In the genomic region with DNA sequence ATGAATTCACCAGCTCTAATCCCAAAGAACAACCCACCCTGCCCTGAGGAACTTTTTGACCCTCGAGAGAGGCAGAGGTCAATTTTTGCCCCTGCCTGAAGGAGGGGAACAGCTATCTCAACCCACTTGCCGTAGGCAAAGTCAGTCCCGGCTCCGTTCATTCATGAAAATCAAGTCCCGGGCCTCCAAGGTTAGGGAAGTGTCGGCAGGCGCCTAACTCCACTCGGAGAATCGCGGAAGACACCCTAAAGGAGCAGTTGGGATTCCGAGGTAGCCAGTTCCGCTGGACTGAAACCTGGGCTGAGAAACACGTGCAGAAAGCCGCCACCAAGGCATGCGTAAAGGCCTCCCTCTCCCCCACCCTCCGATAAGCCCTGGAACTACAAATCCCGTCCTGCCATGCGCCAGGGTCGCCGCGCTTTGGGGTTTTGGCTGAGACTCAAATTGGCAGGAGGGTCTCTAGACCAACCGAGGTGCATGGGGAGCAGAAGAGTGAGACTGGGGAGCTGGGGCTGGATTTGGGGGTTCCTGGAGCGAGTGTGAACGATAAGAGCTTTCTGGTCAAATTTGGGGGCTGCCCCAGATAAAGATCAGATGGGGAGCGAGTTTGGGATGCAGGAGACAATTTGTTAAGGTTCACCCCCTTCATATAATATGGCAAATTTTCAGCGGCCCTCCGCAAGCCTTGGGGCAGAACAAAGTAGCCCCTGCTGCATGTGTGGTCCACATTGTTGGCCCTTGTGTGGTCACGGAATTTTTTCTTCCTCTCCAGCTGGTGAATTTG, we compare ENCODE assay signal across 1 cellular context.
A peak's percentile ranks its signal among the peaks of the same experiment; 100 is the strongest.
TF ChIP-seq lines count a peak whose summit lies in the region.

A gene (minus strand): TSS at position 290 of the 784 bp plus-strand sequence. CDS start 2,955 bp downstream, outside the sequence.

TF ChIP-seq in K562, 482 proteins besides CTCF, POLR2A, EP300 and RAD21 (continued from another document and continues in another):
- TF ChIP-seq, protein P1, sequence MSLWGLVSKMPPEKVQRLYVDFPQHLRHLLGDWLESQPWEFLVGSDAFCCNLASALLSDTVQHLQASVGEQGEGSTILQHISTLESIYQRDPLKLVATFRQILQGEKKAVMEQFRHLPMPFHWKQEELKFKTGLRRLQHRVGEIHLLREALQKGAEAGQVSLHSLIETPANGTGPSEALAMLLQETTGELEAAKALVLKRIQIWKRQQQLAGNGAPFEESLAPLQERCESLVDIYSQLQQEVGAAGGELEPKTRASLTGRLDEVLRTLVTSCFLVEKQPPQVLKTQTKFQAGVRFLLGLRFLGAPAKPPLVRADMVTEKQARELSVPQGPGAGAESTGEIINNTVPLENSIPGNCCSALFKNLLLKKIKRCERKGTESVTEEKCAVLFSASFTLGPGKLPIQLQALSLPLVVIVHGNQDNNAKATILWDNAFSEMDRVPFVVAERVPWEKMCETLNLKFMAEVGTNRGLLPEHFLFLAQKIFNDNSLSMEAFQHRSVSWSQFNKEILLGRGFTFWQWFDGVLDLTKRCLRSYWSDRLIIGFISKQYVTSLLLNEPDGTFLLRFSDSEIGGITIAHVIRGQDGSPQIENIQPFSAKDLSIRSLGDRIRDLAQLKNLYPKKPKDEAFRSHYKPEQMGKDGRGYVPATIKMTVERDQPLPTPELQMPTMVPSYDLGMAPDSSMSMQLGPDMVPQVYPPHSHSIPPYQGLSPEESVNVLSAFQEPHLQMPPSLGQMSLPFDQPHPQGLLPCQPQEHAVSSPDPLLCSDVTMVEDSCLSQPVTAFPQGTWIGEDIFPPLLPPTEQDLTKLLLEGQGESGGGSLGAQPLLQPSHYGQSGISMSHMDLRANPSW (CRISPR knock-in tag; IDR thresholded peaks at IDR 0.05) = no peak
- TF ChIP-seq ZFP30 (CRISPR knock-in tag; IDR thresholded peaks at IDR 0.05; ENCODE audit: borderline replicate concordance) (no peak), ZNF24 (IDR thresholded peaks at IDR 0.05) (no peak), SNIP1 (IDR thresholded peaks at IDR 0.05; ENCODE audit: low read depth) (no peak), GABPB2 (CRISPR knock-in tag; conservative IDR thresholded peaks at IDR 0.05) (no peak), ARHGAP35 (IDR thresholded peaks at IDR 0.05; ENCODE audit: partially characterized antibody) (no peak), ZNF347 (CRISPR knock-in tag; IDR thresholded peaks at IDR 0.05; ENCODE audit: low read depth) (no peak), L3MBTL2 (IDR thresholded peaks at IDR 0.05) (peak; percentile 91), NFATC3 (IDR thresholded peaks at IDR 0.05) (no peak), ARID2 (IDR thresholded peaks at IDR 0.05) (no peak), CHCHD3 (CRISPR knock-in tag; IDR thresholded peaks at IDR 0.05) (no peak), CREM (IDR thresholded peaks at IDR 0.05; ENCODE audit: low read depth) (peak; percentile 67), SNRNP70 (optimal IDR thresholded peaks at IDR 0.05; ENCODE audit: low read depth, low read length) (no peak), ZNF23 (CRISPR knock-in tag; IDR thresholded peaks at IDR 0.05) (no peak), CREBBP (IDR thresholded peaks at IDR 0.05; ENCODE audit: low read depth, low read length) (no peak), RBM34 (IDR thresholded peaks at IDR 0.05; ENCODE audit: borderline replicate concordance, insufficient read depth, low read length) (no peak), POLR3G (IDR thresholded peaks at IDR 0.05; ENCODE audit: extremely low read depth, insufficient read length, insufficient replicate concordance) (no peak), ZNF717 (CRISPR knock-in tag; IDR thresholded peaks at IDR 0.05) (no peak), ZNF699 (CRISPR knock-in tag; IDR thresholded peaks at IDR 0.05; ENCODE audit: insufficient replicate concordance) (no peak), ADNP (tag; IDR thresholded peaks at IDR 0.05) (no peak), MYNN (IDR thresholded peaks at IDR 0.05) (no peak), MYNN (CRISPR knock-in tag; IDR thresholded peaks at IDR 0.05) (no peak), KDM1A (IDR thresholded peaks at IDR 0.05) (peak in 1 of 2 experiments; percentile 64; a peak in 1 of 4 replicates), KLF16 (IDR thresholded peaks at IDR 0.05) (no peak), GTF2E2 (tag; IDR thresholded peaks at IDR 0.05) (no peak), CXXC5 (CRISPR knock-in tag; IDR thresholded peaks at IDR 0.05) (peak; percentile 85), CREB1 (IDR thresholded peaks at IDR 0.05) (no peak), CREB1 (CRISPR knock-in tag; IDR thresholded peaks at IDR 0.05) (no peak), RAD51 (IDR thresholded peaks at IDR 0.05; ENCODE audit: borderline replicate concordance, low read depth) (no peak)
- TF ChIP-seq, protein P2, sequence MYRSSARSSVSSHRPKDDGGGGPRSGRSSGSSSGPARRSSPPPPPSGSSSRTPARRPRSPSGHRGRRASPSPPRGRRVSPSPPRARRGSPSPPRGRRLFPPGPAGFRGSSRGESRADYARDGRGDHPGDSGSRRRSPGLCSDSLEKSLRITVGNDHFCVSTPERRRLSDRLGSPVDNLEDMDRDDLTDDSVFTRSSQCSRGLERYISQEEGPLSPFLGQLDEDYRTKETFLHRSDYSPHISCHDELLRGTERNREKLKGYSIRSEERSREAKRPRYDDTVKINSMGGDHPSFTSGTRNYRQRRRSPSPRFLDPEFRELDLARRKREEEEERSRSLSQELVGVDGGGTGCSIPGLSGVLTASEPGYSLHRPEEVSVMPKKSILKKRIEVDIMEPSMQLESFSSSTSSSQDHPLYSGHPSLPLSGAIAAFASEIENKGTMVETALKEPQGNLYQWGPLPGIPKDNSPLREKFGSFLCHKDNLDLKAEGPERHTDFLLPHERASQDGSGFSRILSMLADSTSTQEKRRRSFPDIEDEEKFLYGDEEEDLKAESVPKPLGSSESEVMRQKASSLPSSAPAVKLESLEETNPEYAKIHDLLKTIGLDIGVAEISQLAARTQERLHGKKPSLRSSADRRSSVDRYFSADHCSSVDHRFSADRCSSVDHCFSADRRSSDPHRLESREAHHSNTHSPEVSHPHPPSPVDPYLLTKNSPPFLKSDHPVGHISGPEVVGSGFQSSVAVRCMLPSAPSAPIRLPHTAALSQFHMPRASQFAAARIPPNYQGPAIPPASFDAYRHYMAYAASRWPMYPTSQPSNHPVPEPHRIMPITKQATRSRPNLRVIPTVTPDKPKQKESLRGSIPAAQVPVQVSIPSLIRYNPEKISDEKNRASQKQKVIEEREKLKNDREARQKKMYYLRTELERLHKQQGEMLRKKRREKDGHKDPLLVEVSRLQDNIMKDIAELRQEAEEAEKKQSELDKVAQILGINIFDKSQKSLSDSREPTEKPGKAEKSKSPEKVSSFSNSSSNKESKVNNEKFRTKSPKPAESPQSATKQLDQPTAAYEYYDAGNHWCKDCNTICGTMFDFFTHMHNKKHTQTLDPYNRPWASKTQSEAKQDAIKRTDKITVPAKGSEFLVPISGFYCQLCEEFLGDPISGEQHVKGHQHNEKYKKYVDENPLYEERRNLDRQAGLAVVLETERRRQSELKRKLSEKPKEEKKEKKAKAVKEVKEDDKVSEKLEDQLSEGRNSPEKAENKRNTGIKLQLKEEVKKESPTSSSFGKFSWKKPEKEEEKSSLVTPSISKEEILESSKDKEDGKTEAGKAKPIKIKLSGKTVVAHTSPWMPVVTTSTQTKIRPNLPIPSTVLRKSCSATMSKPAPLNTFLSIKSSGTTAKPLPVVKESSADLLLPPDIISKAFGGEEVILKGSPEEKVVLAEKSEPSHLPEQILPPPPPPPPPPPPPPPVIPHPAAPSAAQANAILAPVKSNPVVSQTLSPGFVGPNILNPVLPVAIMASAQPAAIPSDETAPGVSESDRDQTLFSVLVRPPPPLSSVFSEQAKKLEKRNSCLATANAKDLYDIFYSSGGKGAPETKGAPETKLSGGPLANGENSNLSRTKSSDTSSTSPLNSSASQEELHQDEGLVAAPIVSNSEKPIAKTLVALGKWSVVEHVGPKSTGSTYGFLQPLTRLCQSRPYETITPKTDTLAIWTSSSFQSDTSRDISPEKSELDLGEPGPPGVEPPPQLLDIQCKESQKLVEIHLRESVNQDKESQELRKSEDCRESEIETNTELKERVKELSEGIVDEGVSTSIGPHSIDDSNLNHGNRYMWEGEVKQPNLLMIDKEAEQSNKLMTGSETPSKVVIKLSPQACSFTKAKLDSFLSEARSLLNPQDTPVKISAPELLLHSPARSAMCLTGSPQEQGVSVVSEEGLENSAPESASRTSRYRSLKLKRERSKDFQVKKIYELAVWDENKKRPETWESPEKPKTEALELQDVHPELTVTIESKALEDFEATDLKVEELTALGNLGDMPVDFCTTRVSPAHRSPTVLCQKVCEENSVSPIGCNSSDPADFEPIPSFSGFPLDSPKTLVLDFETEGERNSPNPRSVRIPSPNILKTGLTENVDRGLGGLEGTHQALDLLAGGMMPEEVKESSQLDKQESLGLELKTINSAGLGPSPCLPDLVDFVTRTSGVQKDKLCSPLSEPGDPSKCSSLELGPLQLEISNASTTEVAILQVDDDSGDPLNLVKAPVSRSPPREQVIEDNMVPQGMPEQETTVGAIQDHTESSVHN (IDR thresholded peaks at IDR 0.05; ENCODE audit: borderline replicate concordance in 1 of 2, low read depth in 1 of 2) = no peak
- TF ChIP-seq, protein P3, sequence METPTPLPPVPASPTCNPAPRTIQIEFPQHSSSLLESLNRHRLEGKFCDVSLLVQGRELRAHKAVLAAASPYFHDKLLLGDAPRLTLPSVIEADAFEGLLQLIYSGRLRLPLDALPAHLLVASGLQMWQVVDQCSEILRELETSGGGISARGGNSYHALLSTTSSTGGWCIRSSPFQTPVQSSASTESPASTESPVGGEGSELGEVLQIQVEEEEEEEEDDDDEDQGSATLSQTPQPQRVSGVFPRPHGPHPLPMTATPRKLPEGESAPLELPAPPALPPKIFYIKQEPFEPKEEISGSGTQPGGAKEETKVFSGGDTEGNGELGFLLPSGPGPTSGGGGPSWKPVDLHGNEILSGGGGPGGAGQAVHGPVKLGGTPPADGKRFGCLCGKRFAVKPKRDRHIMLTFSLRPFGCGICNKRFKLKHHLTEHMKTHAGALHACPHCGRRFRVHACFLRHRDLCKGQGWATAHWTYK (CRISPR knock-in tag; IDR thresholded peaks at IDR 0.05) = no peak
- TF ChIP-seq, protein P4, sequence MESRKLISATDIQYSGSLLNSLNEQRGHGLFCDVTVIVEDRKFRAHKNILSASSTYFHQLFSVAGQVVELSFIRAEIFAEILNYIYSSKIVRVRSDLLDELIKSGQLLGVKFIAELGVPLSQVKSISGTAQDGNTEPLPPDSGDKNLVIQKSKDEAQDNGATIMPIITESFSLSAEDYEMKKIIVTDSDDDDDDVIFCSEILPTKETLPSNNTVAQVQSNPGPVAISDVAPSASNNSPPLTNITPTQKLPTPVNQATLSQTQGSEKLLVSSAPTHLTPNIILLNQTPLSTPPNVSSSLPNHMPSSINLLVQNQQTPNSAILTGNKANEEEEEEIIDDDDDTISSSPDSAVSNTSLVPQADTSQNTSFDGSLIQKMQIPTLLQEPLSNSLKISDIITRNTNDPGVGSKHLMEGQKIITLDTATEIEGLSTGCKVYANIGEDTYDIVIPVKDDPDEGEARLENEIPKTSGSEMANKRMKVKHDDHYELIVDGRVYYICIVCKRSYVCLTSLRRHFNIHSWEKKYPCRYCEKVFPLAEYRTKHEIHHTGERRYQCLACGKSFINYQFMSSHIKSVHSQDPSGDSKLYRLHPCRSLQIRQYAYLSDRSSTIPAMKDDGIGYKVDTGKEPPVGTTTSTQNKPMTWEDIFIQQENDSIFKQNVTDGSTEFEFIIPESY (CRISPR knock-in tag; IDR thresholded peaks at IDR 0.05) = no peak
- TF ChIP-seq, protein P5, sequence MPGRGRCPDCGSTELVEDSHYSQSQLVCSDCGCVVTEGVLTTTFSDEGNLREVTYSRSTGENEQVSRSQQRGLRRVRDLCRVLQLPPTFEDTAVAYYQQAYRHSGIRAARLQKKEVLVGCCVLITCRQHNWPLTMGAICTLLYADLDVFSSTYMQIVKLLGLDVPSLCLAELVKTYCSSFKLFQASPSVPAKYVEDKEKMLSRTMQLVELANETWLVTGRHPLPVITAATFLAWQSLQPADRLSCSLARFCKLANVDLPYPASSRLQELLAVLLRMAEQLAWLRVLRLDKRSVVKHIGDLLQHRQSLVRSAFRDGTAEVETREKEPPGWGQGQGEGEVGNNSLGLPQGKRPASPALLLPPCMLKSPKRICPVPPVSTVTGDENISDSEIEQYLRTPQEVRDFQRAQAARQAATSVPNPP (IDR thresholded peaks at IDR 0.05; ENCODE audit: borderline replicate concordance, insufficient read depth, insufficient read length) = no peak
- TF ChIP-seq, protein P6, sequence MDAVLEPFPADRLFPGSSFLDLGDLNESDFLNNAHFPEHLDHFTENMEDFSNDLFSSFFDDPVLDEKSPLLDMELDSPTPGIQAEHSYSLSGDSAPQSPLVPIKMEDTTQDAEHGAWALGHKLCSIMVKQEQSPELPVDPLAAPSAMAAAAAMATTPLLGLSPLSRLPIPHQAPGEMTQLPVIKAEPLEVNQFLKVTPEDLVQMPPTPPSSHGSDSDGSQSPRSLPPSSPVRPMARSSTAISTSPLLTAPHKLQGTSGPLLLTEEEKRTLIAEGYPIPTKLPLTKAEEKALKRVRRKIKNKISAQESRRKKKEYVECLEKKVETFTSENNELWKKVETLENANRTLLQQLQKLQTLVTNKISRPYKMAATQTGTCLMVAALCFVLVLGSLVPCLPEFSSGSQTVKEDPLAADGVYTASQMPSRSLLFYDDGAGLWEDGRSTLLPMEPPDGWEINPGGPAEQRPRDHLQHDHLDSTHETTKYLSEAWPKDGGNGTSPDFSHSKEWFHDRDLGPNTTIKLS (IDR thresholded peaks at IDR 0.05; ENCODE audit: borderline replicate concordance, low read depth) = peak; percentile 84
- TF ChIP-seq, protein P7, sequence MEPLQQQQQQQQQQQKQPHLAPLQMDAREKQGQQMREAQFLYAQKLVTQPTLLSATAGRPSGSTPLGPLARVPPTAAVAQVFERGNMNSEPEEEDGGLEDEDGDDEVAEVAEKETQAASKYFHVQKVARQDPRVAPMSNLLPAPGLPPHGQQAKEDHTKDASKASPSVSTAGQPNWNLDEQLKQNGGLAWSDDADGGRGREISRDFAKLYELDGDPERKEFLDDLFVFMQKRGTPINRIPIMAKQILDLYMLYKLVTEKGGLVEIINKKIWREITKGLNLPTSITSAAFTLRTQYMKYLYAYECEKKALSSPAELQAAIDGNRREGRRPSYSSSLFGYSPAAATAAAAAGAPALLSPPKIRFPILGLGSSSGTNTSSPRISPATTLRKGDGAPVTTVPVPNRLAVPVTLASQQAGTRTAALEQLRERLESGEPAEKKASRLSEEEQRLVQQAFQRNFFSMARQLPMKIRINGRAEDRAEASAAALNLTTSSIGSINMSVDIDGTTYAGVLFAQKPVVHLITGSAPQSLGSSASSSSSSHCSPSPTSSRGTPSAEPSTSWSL (CRISPR knock-in tag; IDR thresholded peaks at IDR 0.05; ENCODE audit: borderline replicate concordance) = no peak
- TF ChIP-seq, protein P8, sequence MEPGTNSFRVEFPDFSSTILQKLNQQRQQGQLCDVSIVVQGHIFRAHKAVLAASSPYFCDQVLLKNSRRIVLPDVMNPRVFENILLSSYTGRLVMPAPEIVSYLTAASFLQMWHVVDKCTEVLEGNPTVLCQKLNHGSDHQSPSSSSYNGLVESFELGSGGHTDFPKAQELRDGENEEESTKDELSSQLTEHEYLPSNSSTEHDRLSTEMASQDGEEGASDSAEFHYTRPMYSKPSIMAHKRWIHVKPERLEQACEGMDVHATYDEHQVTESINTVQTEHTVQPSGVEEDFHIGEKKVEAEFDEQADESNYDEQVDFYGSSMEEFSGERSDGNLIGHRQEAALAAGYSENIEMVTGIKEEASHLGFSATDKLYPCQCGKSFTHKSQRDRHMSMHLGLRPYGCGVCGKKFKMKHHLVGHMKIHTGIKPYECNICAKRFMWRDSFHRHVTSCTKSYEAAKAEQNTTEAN (CRISPR knock-in tag; IDR thresholded peaks at IDR 0.05) = 0 out of 2 replicates have a peak, but pooled peaks have one; percentile 45
